Comparison of ENCODE assay signal across 16 cellular contexts in the genomic region with DNA sequence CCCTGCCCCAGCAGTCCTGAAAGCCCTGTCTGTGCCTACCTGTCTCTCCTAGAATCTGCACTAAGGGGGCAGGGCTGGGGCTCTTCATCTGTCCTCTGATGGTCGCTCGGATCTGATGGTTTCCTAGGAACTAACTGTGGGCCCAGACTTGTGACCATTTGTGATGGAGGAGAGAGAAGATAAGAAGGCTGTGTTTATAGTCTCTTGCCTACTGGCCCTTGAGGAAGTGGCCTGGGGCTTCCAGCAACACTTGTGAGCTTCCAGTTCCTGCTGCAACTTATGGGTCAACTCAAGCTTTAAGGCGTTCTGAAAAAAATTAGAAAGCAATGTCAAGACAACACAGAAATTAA. TPM values are rescaled to one million over a fixed set of nuclear protein-coding genes. Genes with fewer than 3 reads are reported as not detected.
A peak's percentile ranks its signal among the peaks of the same experiment; 100 is the strongest.
DNase-seq lines count a peak whose midpoint lies in the region; ATAC-seq and TF ChIP-seq lines count a peak whose summit lies in the region.
"Had no signal": no experiment of that assay in that cellular context is flagged by ENCODE, and none has a peak within 500 bp of the region (broad histone marks: within the 10 kb centered on the region; RNA-seq: fewer than 3 reads in every experiment).

No MANE protein-coding gene starts in this region.

- H3K4me3 ChIP-seq in Peyer's patch (no peak overlapping the region), mucosa of stomach (ENCODE audit: low read length) (no peak overlapping the region), uterus (no peak overlapping the region), H7 (ENCODE audit: insufficient read depth, low read depth, low read length) (no peak overlapping the region)
- H3K4me3 ChIP-seq: MG63 had no signal

- POLR2A ChIA-PET in activated CD8-positive, alpha-beta T cell treated with anti-CD3 and anti-CD28 coated beads for 36 hours (lab: Charles Lee): interaction anchor here (1.3 kb wide), 1 partner anchor 105 kb away, joined by 3 read pairs; the partner anchor contains the start of gene RBBP4

- intact Hi-C loops in uterus (cut with DNase I; ENCODE audit: low total_unique reads): no loop called here
- intact Hi-C loops in activated CD8-positive, alpha-beta T cell treated with anti-CD3 and anti-CD28 coated beads for 36 hours (cut with micrococcal nuclease): loop anchor here (5.0 kb wide), 1 partner anchor 38 kb away; no protein-coding TSS in a partner anchor

- H3K27me3 Mint-ChIP-seq in endothelial cell (ENCODE audit: unreplicated experiment): peaks cover 13% of the 10 kb centered on the region
- peaks cover 4% of the 10 kb centered on the region for H3K27me3 Mint-ChIP-seq in activated CD8-positive, alpha-beta T cell treated with anti-CD3 and anti-CD28 coated beads for 36 hours

- no peaks in the 10 kb centered on the region for H3K9me3 Mint-ChIP-seq in endothelial cell (ENCODE audit: unreplicated experiment)
- H3K9me3 Mint-ChIP-seq in activated CD8-positive, alpha-beta T cell treated with anti-CD3 and anti-CD28 coated beads for 36 hours: no peaks in the 10 kb centered on the region
- H3K9me3 Mint-ChIP-seq: stimulated activated naive CD8-positive, alpha-beta T cell treated with anti-CD3 and anti-CD28 coated beads, Interleukin-15, amount 100 ng/mL, for 72 hours had no signal

- peaks cover 0 to 56% (median 13%) of the 10 kb centered on the region in 4 donors for H3K4me1 ChIP-seq in Peyer's patch
- peaks cover 70% of the 10 kb centered on the region for H3K4me1 ChIP-seq in mucosa of stomach (ENCODE audit: control insufficient read depth, insufficient read depth, low read length)
- H3K4me1 ChIP-seq in uterus: peaks cover 4 to 9% of the 10 kb centered on the region in 2 donors

- H3K4me1 Mint-ChIP-seq in endothelial cell (ENCODE audit: unreplicated experiment): peaks cover 43% of the 10 kb centered on the region
- peaks cover 25% of the 10 kb centered on the region for H3K4me1 Mint-ChIP-seq in activated CD8-positive, alpha-beta T cell treated with anti-CD3 and anti-CD28 coated beads for 36 hours (ENCODE audit: low read depth)

- no peaks in the 10 kb centered on the region for H3K36me3 ChIP-seq in Peyer's patch
- no peaks in the 10 kb centered on the region for H3K36me3 ChIP-seq in mucosa of stomach (ENCODE audit: control insufficient read depth, insufficient read depth, low read length)
- H3K36me3 ChIP-seq in uterus: no peaks in the 10 kb centered on the region
- no peaks in the 10 kb centered on the region; the same call in 1 of the 2 replicates for H3K36me3 ChIP-seq in H7 (replicated peaks; ENCODE audit: control insufficient read depth, insufficient read depth, low read length)
- H3K36me3 ChIP-seq: MG63 had no signal

- DNase-seq in Peyer's patch: no peak
- DNase-seq in endothelial cell (ENCODE audit: low spot score): no peak
- no peak for DNase-seq in uterus
- DNase-seq in H7: no peak
- DNase-seq in NCI-H2029 treated with DMSO at 0.1 percent for 48 hours (lab: John Stamatoyannopoulos, UW): no peak
- DNase-seq in activated CD8-positive, alpha-beta T cell treated with anti-CD3 and anti-CD28 coated beads for 36 hours: no peak
- DNase-seq: activated CD4-positive, alpha-beta T cell treated with anti-CD3 and anti-CD28 coated beads, Interleukin-2, amount 50 U/mL, for 1 hour; activated effector memory CD4-positive, alpha-beta T cell treated with anti-CD3 and anti-CD28 coated beads, Interleukin-2, amount 50 U/mL, for 16 hours; DMS53; left colon; MG63; NCI-H510A; stimulated activated CD4-positive, alpha-beta T cell treated with anti-CD3 and anti-CD28 coated beads, Interleukin-4, amount 100 ng/mL, for 4 hours; stimulated activated naive CD8-positive, alpha-beta T cell treated with anti-CD3 and anti-CD28 coated beads, Interleukin-15, amount 100 ng/mL, for 72 hours had no signal

- H3K27ac ChIP-seq in Peyer's patch (peak overlapping the region in 3 of 4 donors; percentile 27 to 82 (median 54)), uterus (peak overlapping the region; percentile 49 to 74)

- H3K27ac Mint-ChIP-seq in endothelial cell (ENCODE audit: unreplicated experiment): peak overlapping the region; percentile 63
- H3K27ac Mint-ChIP-seq in activated CD8-positive, alpha-beta T cell treated with anti-CD3 and anti-CD28 coated beads for 36 hours: no peak overlapping the region
- H3K27ac Mint-ChIP-seq: stimulated activated naive CD8-positive, alpha-beta T cell treated with anti-CD3 and anti-CD28 coated beads, Interleukin-15, amount 100 ng/mL, for 72 hours had no signal

- no peaks in the 10 kb centered on the region for H3K27me3 ChIP-seq in Peyer's patch
- no peaks in the 10 kb centered on the region for H3K27me3 ChIP-seq in mucosa of stomach (ENCODE audit: control insufficient read depth, insufficient read depth, low read length)
- no peaks in the 10 kb centered on the region for H3K27me3 ChIP-seq in uterus
- no peaks in the 10 kb centered on the region for H3K27me3 ChIP-seq in H7 (ENCODE audit: control insufficient read depth, insufficient read depth, low read length)
- H3K27me3 ChIP-seq: MG63 had no signal

- peak overlapping the region; percentile 74 for H3K9ac ChIP-seq in mucosa of stomach (ENCODE audit: low read length)

- no peak for TF ChIP-seq CTCF in Peyer's patch (IDR thresholded peaks at IDR 0.05)
- no peak for TF ChIP-seq CTCF in endothelial cell (IDR thresholded peaks at IDR 0.05; ENCODE audit: unreplicated experiment)
- TF ChIP-seq CTCF in uterus (IDR thresholded peaks at IDR 0.05): no peak
- TF ChIP-seq CTCF in activated CD8-positive, alpha-beta T cell treated with anti-CD3 and anti-CD28 coated beads for 36 hours (IDR thresholded peaks at IDR 0.05): no peak

- TF ChIP-seq POLR2A in Peyer's patch (IDR thresholded peaks at IDR 0.05) (no peak), uterus (IDR thresholded peaks at IDR 0.05) (no peak)

- CTCF ChIA-PET in activated CD8-positive, alpha-beta T cell treated with anti-CD3 and anti-CD28 coated beads for 36 hours (lab: Charles Lee): interaction anchor here (0.8 to 0.9 kb wide), 2 partner anchors 17 to 43 kb away, joined by 3 read pairs; no protein-coding TSS in a partner anchor

- H3K9me3 ChIP-seq in Peyer's patch: no peaks in the 10 kb centered on the region
- no peaks in the 10 kb centered on the region for H3K9me3 ChIP-seq in mucosa of stomach (ENCODE audit: control insufficient read depth, low read length)
- H3K9me3 ChIP-seq in uterus: no peaks in the 10 kb centered on the region
- H3K9me3 ChIP-seq: MG63 had no signal

- peak overlapping the region; percentile 65 for H3K4me3 Mint-ChIP-seq in endothelial cell (ENCODE audit: unreplicated experiment)
- no peak overlapping the region for H3K4me3 Mint-ChIP-seq in activated CD8-positive, alpha-beta T cell treated with anti-CD3 and anti-CD28 coated beads for 36 hours
- H3K4me3 Mint-ChIP-seq: stimulated activated naive CD8-positive, alpha-beta T cell treated with anti-CD3 and anti-CD28 coated beads, Interleukin-15, amount 100 ng/mL, for 72 hours had no signal

- ATAC-seq in activated CD8-positive, alpha-beta T cell treated with anti-CD3 and anti-CD28 coated beads for 36 hours: no peak
- ATAC-seq in GM21576 (IDR thresholded peaks at IDR 0.05; ENCODE audit: unreplicated experiment): no peak
- ATAC-seq: left colon; stimulated activated naive CD8-positive, alpha-beta T cell treated with anti-CD3 and anti-CD28 coated beads, Interleukin-15, amount 100 ng/mL, for 72 hours had no signal

- H3K36me3 Mint-ChIP-seq in endothelial cell (ENCODE audit: low read depth, unreplicated experiment): peaks cover 6% of the 10 kb centered on the region
- H3K36me3 Mint-ChIP-seq in activated CD8-positive, alpha-beta T cell treated with anti-CD3 and anti-CD28 coated beads for 36 hours (ENCODE audit: low read depth): no peaks in the 10 kb centered on the region

RNA-seq across cellular contexts. Expression of gene SYNC, which starts 53.2 kb away (rescaled TPM):
- total RNA-seq in Peyer's patch: 10 to 100 TPM in 1 of 4 donors, 1 to 10 TPM in 3; 8.3 to 19.8 (median 9.2) TPM
- total RNA-seq in endothelial cell (ENCODE audit: unreplicated experiment): 0.49 TPM
- 10 to 100 TPM in 3 of 4 donors, 1 to 10 TPM in 1; 4.7 to 61.0 (median 18.1) TPM for total RNA-seq in uterus
- total RNA-seq in H7 (2014; rRNA removed; shearing (Covaris generic)): 0.07 and 0.45 TPM in 2 replicates
- total RNA-seq in activated CD8-positive, alpha-beta T cell treated with anti-CD3 and anti-CD28 coated beads for 36 hours: not detected
